Comparison of ENCODE assay signal across 20 cellular contexts in genomic region chr9:36962721-36963120, GRCh38.
"Had no signal": no experiment of that assay in that cellular context is flagged by ENCODE, and none has a peak within 500 bp of the region (broad histone marks: within the 10 kb centered on the region; RNA-seq: fewer than 3 reads in every experiment).

No MANE protein-coding gene starts in this region.

- H3K9me3 Mint-ChIP-seq: dendritic cell treated with granulocyte-macrophage colony-stimulating factor and Interleukin-4, amounts not matched to agents 40 ng/mL and 50 ng/mL, for 4 days; immature natural killer cell; memory B cell; nephron had no signal

- H3K4me3 Mint-ChIP-seq: dendritic cell treated with granulocyte-macrophage colony-stimulating factor and Interleukin-4, amounts not matched to agents 40 ng/mL and 50 ng/mL, for 4 days; immature natural killer cell; memory B cell; nephron had no signal

- H3K9me3 ChIP-seq: esophagus squamous epithelium, gastroesophageal sphincter, left lung, lower lobe of right lung, psoas muscle, uterus had no signal

- H2AFZ ChIP-seq: parathyroid adenoma had no signal

- H3K4me3 ChIP-seq: esophagus squamous epithelium, gastroesophageal sphincter, left lung, lower lobe of right lung, psoas muscle, skin epidermis, uterus had no signal

- H3K4me1 ChIP-seq: gastroesophageal sphincter, left lung, lower lobe of right lung, parathyroid adenoma, psoas muscle had no signal

- H3K4me1 Mint-ChIP-seq: nephron had no signal

- H3K79me2 ChIP-seq: parathyroid adenoma had no signal

- H3K9ac ChIP-seq: parathyroid adenoma had no signal

- H3K27ac Mint-ChIP-seq: dendritic cell treated with granulocyte-macrophage colony-stimulating factor and Interleukin-4, amounts not matched to agents 40 ng/mL and 50 ng/mL, for 4 days; immature natural killer cell; memory B cell; nephron had no signal

- H3K36me3 ChIP-seq: esophagus squamous epithelium, gastroesophageal sphincter, left lung, lower lobe of right lung, uterus had no signal

- H3K27ac ChIP-seq: esophagus squamous epithelium, gastroesophageal sphincter, left lung, lower lobe of right lung, parathyroid adenoma, psoas muscle, skin epidermis, uterus had no signal

- H3K27me3 Mint-ChIP-seq: memory B cell had no signal

- DNase-seq: esophagus squamous epithelium; foreskin fibroblast; glutamatergic neuron; immature natural killer cell; left lung; lower lobe of right lung; midbrain; psoas muscle; stimulated activated CD4-positive, alpha-beta T cell treated with anti-CD3 and anti-CD28 coated beads, Interleukin-2, amount 100 ng/mL, for 24 hours; stimulated activated CD4-positive, alpha-beta T cell treated with anti-CD3 and anti-CD28 coated beads, Interleukin-4, amount 100 ng/mL, for 4 hours; stimulated activated naive CD4-positive, alpha-beta T cell treated with Interleukin-2 at 50 U/mL for 16 hours; trophoblast cell; uterus had no signal

- ATAC-seq: gastroesophageal sphincter, left lung, lower lobe of right lung, psoas muscle, sciatic nerve had no signal

- H3K36me3 Mint-ChIP-seq: immature natural killer cell had no signal

- H3K27me3 ChIP-seq: uterus had no signal
